9 cellular contexts compared by ENCODE assay signal in genomic region chr21:39788383-39788782, GRCh38. TPM values are rescaled to one million over a fixed set of nuclear protein-coding genes. Genes with fewer than 3 reads are reported as not detected.
DNase-seq lines count a peak whose midpoint lies in the region; ATAC-seq and TF ChIP-seq lines count a peak whose summit lies in the region.
"Had no signal": no experiment of that assay in that cellular context is flagged by ENCODE, and none has a peak within 500 bp of the region (broad histone marks: within the 10 kb centered on the region; RNA-seq: fewer than 3 reads in every experiment).

No MANE protein-coding gene starts in this region.

- H3K9me3 ChIP-seq in BE2C (no peaks in the 10 kb centered on the region), MM.1S (replicated peaks; ENCODE audit: insufficient read depth, low read length) (no peaks in the 10 kb centered on the region), gastroesophageal sphincter (no peaks in the 10 kb centered on the region)

- H3F3A ChIP-seq in MM.1S (ENCODE audit: insufficient read depth, low read length) = no peaks in the 10 kb centered on the region

- H3K9ac ChIP-seq in MM.1S (ENCODE audit: low read length) = no peak overlapping the region

- TF ChIP-seq CTCF in BE2C (IDR thresholded peaks at IDR 0.05; ENCODE audit: low read depth, low read length) = peak; percentile 76
- TF ChIP-seq CTCF in MM.1S (IDR thresholded peaks at IDR 0.05; ENCODE audit: low read length) = peak; percentile 68
- peak; percentile 61 to 97 (median 92) for TF ChIP-seq CTCF in gastroesophageal sphincter (IDR thresholded peaks at IDR 0.05)
- TF ChIP-seq CTCF in omental fat pad (IDR thresholded peaks at IDR 0.05) = peak in 1 of 3 donors; percentile 20

- no peak overlapping the region for H3K27ac ChIP-seq in MM.1S (ENCODE audit: low read length)
- H3K27ac ChIP-seq in gastroesophageal sphincter = peak overlapping the region in 3 of 4 donors; percentile 53 to 74 (median 54)

- H3K36me3 ChIP-seq in BE2C (no peaks in the 10 kb centered on the region), MM.1S (replicated peaks; ENCODE audit: insufficient read depth, low read length) (no peaks in the 10 kb centered on the region), gastroesophageal sphincter (no peaks in the 10 kb centered on the region)

- WGBS in gastroesophageal sphincter (ENCODE audit: low coverage in 1 of 2), 2 donors = 0 to 19% methylated on average over 3 to 8 of the region's 9 CpGs

- H3K9me2 ChIP-seq in MM.1S (replicated peaks; ENCODE audit: insufficient read depth, low read length) = no peaks in the 10 kb centered on the region

- no peak for TF ChIP-seq EP300 in gastroesophageal sphincter (IDR thresholded peaks at IDR 0.05)

- DNase-seq in BE2C (peak; percentile 63), MM.1S (peak; percentile 51), omental fat pad (ENCODE audit: low spot score) (peak; percentile 23), GDM1 (lab: John Stamatoyannopoulos, UW) (no peak)

- no peak for TF ChIP-seq POLR2A in gastroesophageal sphincter (IDR thresholded peaks at IDR 0.05)

- no peak overlapping the region for H2AFZ ChIP-seq in MM.1S (ENCODE audit: low read length)

- no peaks in the 10 kb centered on the region for H4K20me1 ChIP-seq in MM.1S (ENCODE audit: insufficient read depth, low read length)

- H3K4me1 ChIP-seq in BE2C (0 out of 2 replicates have a peak, but pooled peaks cover 3% of the 10 kb centered on the region), MM.1S (ENCODE audit: low read length) (no peaks in the 10 kb centered on the region), gastroesophageal sphincter (peaks cover 0 to 12% (median 0%) of the 10 kb centered on the region in 3 donors)

- ATAC-seq in SK-N-SH treated with all-trans-retinoic acid at 6 μM for 48 hours (peak; percentile 56; the same call in 2 of the 3 replicates), gastroesophageal sphincter (peak; percentile 99), omental fat pad (ENCODE audit: low FRiP score) (peak; percentile 98), GM18520 (IDR thresholded peaks at IDR 0.05; ENCODE audit: unreplicated experiment) (no peak), HG03139 (IDR thresholded peaks at IDR 0.05; ENCODE audit: unreplicated experiment) (no peak)
- ATAC-seq: GM12878 had no signal

- H3K27me3 ChIP-seq in BE2C (no peaks in the 10 kb centered on the region), MM.1S (replicated peaks; ENCODE audit: insufficient read depth, low read length) (no peaks in the 10 kb centered on the region), gastroesophageal sphincter (no peaks in the 10 kb centered on the region)

- no peaks in the 10 kb centered on the region for H3K79me2 ChIP-seq in MM.1S (ENCODE audit: low read length)

- no peak overlapping the region for H3K4me2 ChIP-seq in MM.1S (ENCODE audit: low read depth, low read length)

- no peak overlapping the region for H3K4me3 ChIP-seq in BE2C (ENCODE audit: low read depth, low read length)
- H3K4me3 ChIP-seq in MM.1S (ENCODE audit: low read length) = no peak overlapping the region
- no peak overlapping the region for H3K4me3 ChIP-seq in gastroesophageal sphincter
- H3K4me3 ChIP-seq: GM12878 had no signal

TF ChIP-seq in SK-N-SH treated with all-trans-retinoic acid at 6 μM for 48 hours, 23 proteins besides CTCF, POLR2A, EP300 and RAD21:
- TF ChIP-seq TSHZ2 (CRISPR knock-in tag; IDR thresholded peaks at IDR 0.05) (0 out of 2 replicates have a peak, but pooled peaks have one; percentile 12), BACH2 (CRISPR knock-in tag; IDR thresholded peaks at IDR 0.05; ENCODE audit: borderline replicate concordance) (no peak)

RNA-seq across cellular contexts. Expression of gene IGSF5, which starts 43.4 kb away (rescaled TPM):
- polyA plus RNA-seq in BE2C (2012; ENCODE audit: insufficient read depth, insufficient read length, low read depth) = not detected
- total RNA-seq in gastroesophageal sphincter (1 to 10 TPM in 1 of 4 donors, under 1 TPM in 1, not detected in 2; 0.50 to 1.9 TPM), omental fat pad (not detected)
- total RNA-seq: GM12878 had no signal
- polyA plus RNA-seq: GM12878 had no signal

Comparison
In these comparisons a context has a peak if more than half of its experiments do, and no peak if none do; other contexts are left out.
1. ATAC-seq: peak in SK-N-SH treated with all-trans-retinoic acid at 6 μM for 48 hours (single experiment), gastroesophageal sphincter (single experiment) and omental fat pad (single experiment); none in GM18520 (single experiment) and HG03139 (single experiment).